In genomic region chr19:48714759-48715261, GRCh38 we compare ENCODE assay signal across 8 cellular contexts. TPM values are rescaled to one million over a fixed set of nuclear protein-coding genes. Genes with fewer than 3 reads are reported as not detected.
DNase-seq lines count a peak whose midpoint lies in the region; FAIRE-seq and TF ChIP-seq lines count a peak whose summit lies in the region.

No MANE protein-coding gene starts in this region.

- H4K91ac ChIP-seq in H1 (replicated peaks; ENCODE audit: insufficient read length, low read length) = peak overlapping the region; percentile 66

- peak overlapping the region; percentile 67 for H3K56ac ChIP-seq in H1 (replicated peaks; ENCODE audit: insufficient read length, low read depth, low read length)

- H2BK12ac ChIP-seq in H1 (ENCODE audit: low read depth, low read length) = peak overlapping the region; percentile 27; the same call in 1 of the 2 replicates

- H3K4me2 ChIP-seq in H1 (ENCODE audit: insufficient read depth in 1 of 2, low read depth in 2 of 2, low read length in 2 of 2) (peak overlapping the region; percentile 78 to 82), neural cell (ENCODE audit: low read length) (peak overlapping the region; percentile 51)

- H3K9ac ChIP-seq in H1 (replicated peaks in 1 of 4; ENCODE audit: extremely low read depth in 1 of 4, low read depth in 3 of 4, low read length in 3 of 4) (peak overlapping the region in 3 of 4 experiments; percentile 20 to 29 (median 29); a peak in 4 of 7 replicates), neural cell (ENCODE audit: low read length) (peak overlapping the region; percentile 65)

- 76% methylated on average over 12 of the region's 13 CpGs; no CpG with 5 or more reads in 1 of the 2 experiments for WGBS in H1 (ENCODE audit: extremely low coverage in 1 of 2, insufficient coverage in 1 of 2, insufficient read length in 1 of 2, insufficient replicate concordance in 2 of 2, low coverage in 1 of 2, low lambda C conversion rate in 2 of 2, missing lambda C conversion rate in 1 of 2), 2 experiments

- no peaks in the 10 kb centered on the region for H3K79me1 ChIP-seq in H1 (ENCODE audit: low read depth, low read length)

- H3K23me2 ChIP-seq in H1 (ENCODE audit: low read depth, low read length) = peaks cover 19% of the 10 kb centered on the region; the same call in 1 of the 2 replicates

- H2BK5ac ChIP-seq in H1 (ENCODE audit: low read depth, low read length) = peak overlapping the region; percentile 71; the same call in 1 of the 2 replicates

- peaks cover 0 to 31% (median 11%) of the 10 kb centered on the region in 4 experiments; a peak in 6 of 7 replicates for H3K4me1 ChIP-seq in H1 (replicated peaks in 1 of 4; ENCODE audit: control insufficient read depth in 3 of 4, insufficient read depth in 4 of 4, low read length in 3 of 4)

- peak overlapping the region; percentile 48 for H3K4me3 ChIP-seq in BJ (ENCODE audit: low read depth, low read length)
- H3K4me3 ChIP-seq in NB4 (ENCODE audit: low read depth, low read length) = peak overlapping the region; percentile 64
- H3K4me3 ChIP-seq in H1 (ENCODE audit: extremely low read depth in 1 of 4, insufficient read depth in 2 of 4, low read depth in 3 of 4, low read length in 4 of 4) = peak overlapping the region; percentile 37 to 76 (median 50)
- H3K4me3 ChIP-seq in neural cell (ENCODE audit: low read length) = peak overlapping the region; percentile 87

- H4K8ac ChIP-seq in H1 (ENCODE audit: extremely low read depth, insufficient read depth, low read length) = 0 out of 2 replicates have a peak overlapping the region, but pooled peaks have one; percentile 58

- no peak overlapping the region for H2AK5ac ChIP-seq in H1 (ENCODE audit: low read depth, low read length)

- TF ChIP-seq EP300 in H1 (IDR thresholded peaks at IDR 0.05; ENCODE audit: borderline replicate concordance in 1 of 2, low read depth in 2 of 2, low read length in 2 of 2) (no peak), neural cell (conservative IDR thresholded peaks at IDR 0.05; ENCODE audit: poor library complexity, severe bottlenecking) (no peak)

- CTCF ChIA-PET in BJ (lab: Yijun Ruan, JAX) = interaction anchor here (0.6 to 4.4 kb wide), 4 partner anchors 24 to 121 kb away, joined by 3 to 22 read pairs (median 5); partner anchors contain the start of genes CA11 and HSD17B14
- CTCF ChIA-PET in H1 (lab: Charles Lee; ENCODE audit: partially characterized antibody) = interaction anchor here (1.6 to 8.2 kb wide), 4 partner anchors 24 to 69 kb away, joined by 5 to 53 read pairs (median 18); partner anchors contain the start of gene CA11

- H3K27ac ChIP-seq in H1 (ENCODE audit: low read depth, low read length) (peak overlapping the region; percentile 70; the same call in 1 of the 2 replicates), neural cell (ENCODE audit: low read length) (peak overlapping the region; percentile 56)

- 0 out of 4 replicates have a peak, but pooled peaks cover 0 to 3% of the 10 kb centered on the region in 2 experiments for H3K9me3 ChIP-seq in H1 (ENCODE audit: insufficient read depth in 2 of 2, low read depth in 1 of 2, low read length in 1 of 2)
- H3K9me3 ChIP-seq in neural cell (ENCODE audit: low read length) = no peaks in the 10 kb centered on the region

- FAIRE-seq in H1 (lab: Jason Lieb, UNC) = no peak

- H3K79me2 ChIP-seq in H1 (ENCODE audit: control insufficient read depth in 1 of 2, insufficient read depth in 2 of 2, low read length in 2 of 2) (no peaks in the 10 kb centered on the region), neural cell (replicated peaks; ENCODE audit: insufficient read depth, low read length) (no peaks in the 10 kb centered on the region)

- H3K27me3 ChIP-seq in BJ (ENCODE audit: control insufficient read depth, insufficient read depth, low read length) = no peaks in the 10 kb centered on the region
- H3K27me3 ChIP-seq in H1 (replicated peaks in 1 of 4; ENCODE audit: control insufficient read depth in 3 of 4, extremely low read depth in 1 of 4, insufficient read depth in 3 of 4, low read length in 3 of 4) = no peaks in the 10 kb centered on the region
- no peaks in the 10 kb centered on the region for H3K27me3 ChIP-seq in neural cell (ENCODE audit: insufficient read depth, low read depth, low read length)

- 0 out of 2 replicates have a peak overlapping the region, but pooled peaks have one; percentile 30 for H2AFZ ChIP-seq in H1 (ENCODE audit: low read length)
- H2AFZ ChIP-seq in neural cell (ENCODE audit: low read depth, low read length) = peak overlapping the region; percentile 60

- H3K23ac ChIP-seq in H1 (ENCODE audit: insufficient read length) = no peak overlapping the region

- H3K36me3 ChIP-seq in BJ (ENCODE audit: control insufficient read depth, insufficient read depth, low read length) (no peaks in the 10 kb centered on the region), H1 (ENCODE audit: control insufficient read depth in 2 of 4, insufficient read depth in 4 of 4, low read length in 3 of 4) (no peaks in the 10 kb centered on the region), neural cell (ENCODE audit: insufficient read depth, low read length) (no peaks in the 10 kb centered on the region)

- H3K4ac ChIP-seq in H1 (replicated peaks; ENCODE audit: insufficient read length, low read depth, low read length) = no peak overlapping the region

- no peak overlapping the region for H4K5ac ChIP-seq in H1 (ENCODE audit: insufficient read length, low read depth, low read length)

- no peak for DNase-seq in BJ (ENCODE audit: low read depth)
- DNase-seq in NB4 (ENCODE audit: low read depth) = no peak
- no peak for DNase-seq in H1 (ENCODE audit: low read depth in 1 of 2, low spot score in 2 of 2)
- no peak for DNase-seq in OCI-M2 (lab: John Stamatoyannopoulos, UW; ENCODE audit: unreplicated experiment)
- DNase-seq in GM19240 (ENCODE audit: insufficient read length, low spot score) = no peak
- DNase-seq in NCI-H2227 treated with DMSO at 0.1 percent for 48 hours (lab: John Stamatoyannopoulos, UW) = no peak
- DNase-seq in occipital lobe (lab: John Stamatoyannopoulos, UW) = no peak

- H4K20me1 ChIP-seq in H1 (replicated peaks in 1 of 2; ENCODE audit: control insufficient read depth in 1 of 2, insufficient read depth in 2 of 2, low read length in 2 of 2) (no peaks in the 10 kb centered on the region), neural cell (ENCODE audit: insufficient read depth) (no peaks in the 10 kb centered on the region)

- no peaks in the 10 kb centered on the region for H3F3A ChIP-seq in neural cell (ENCODE audit: insufficient read depth, low read length, poor library complexity, severe bottlenecking)

- H2BK120ac ChIP-seq in H1 (replicated peaks; ENCODE audit: low read depth, low read length) = no peak overlapping the region

- peak overlapping the region; percentile 42 for H3K14ac ChIP-seq in H1 (ENCODE audit: insufficient read length)

- H3K9me2 ChIP-seq in neural cell (ENCODE audit: insufficient read depth, low read length) = no peaks in the 10 kb centered on the region

- TF ChIP-seq CTCF in BJ (IDR thresholded peaks at IDR 0.05; ENCODE audit: insufficient read depth, low read depth, low read length) (no peak), NB4 (IDR thresholded peaks at IDR 0.05; ENCODE audit: low read depth, low read length) (no peak), H1 (IDR thresholded peaks at IDR 0.05; ENCODE audit: control extremely low read depth in 1 of 3, insufficient read depth in 1 of 3, low read depth in 1 of 3, low read length in 3 of 3) (no peak), neural cell (IDR thresholded peaks at IDR 0.05; ENCODE audit: poor library complexity, severe bottlenecking) (no peak)

- no peak overlapping the region for H2BK15ac ChIP-seq in H1 (ENCODE audit: low read length)

- TF ChIP-seq RAD21 in H1 (IDR thresholded peaks at IDR 0.05 in 1 of 2, conservative IDR thresholded peaks at IDR 0.05 in 1 of 2; ENCODE audit: low read depth in 2 of 2, low read length in 2 of 2) (no peak), neural cell (conservative IDR thresholded peaks at IDR 0.05) (no peak)

- peak overlapping the region; percentile 25; the same call in 1 of the 2 replicates for H3K18ac ChIP-seq in H1 (ENCODE audit: extremely low read depth, low read length)

- POLR2A ChIA-PET in BJ (lab: Charles Lee) (interaction anchor here (0.6 kb wide), 1 partner anchor 264 kb away, joined by 23 read pairs; no protein-coding TSS in a partner anchor), H1 (lab: Charles Lee; ENCODE audit: partially characterized antibody) (interaction anchor here (0.8 to 7.7 kb wide), 14 partner anchors 12 to 158 kb away, joined by 3 to 59 read pairs (median 5); partner anchors contain the start of genes CA11, FGF21, FUT2 and IZUMO1)

- TF ChIP-seq POLR2A in NB4 (IDR thresholded peaks at IDR 0.05; ENCODE audit: extremely low read depth, insufficient read length) (no peak), H1 (IDR thresholded peaks at IDR 0.05; ENCODE audit: control extremely low read depth in 1 of 2, low read depth in 2 of 2, low read length in 2 of 2) (no peak)

- H2BK20ac ChIP-seq in H1 (ENCODE audit: low read length) = peak overlapping the region; percentile 61; the same call in 1 of the 2 replicates

RNA-seq across cellular contexts. Expression of gene MAMSTR, which starts 4.7 kb away (rescaled TPM):
- 0.86 and 1.5 TPM in 2 replicates for polyA plus RNA-seq in BJ (2011; rRNA removed)
- 1.1 and 1.6 TPM in 2 replicates for polyA minus RNA-seq in BJ (2011; rRNA and poly(A)+ RNA removed)
- 2.0 and 2.9 TPM in 2 replicates for total RNA-seq in H1 (2021; fragmentation: NEBNext Ultra II Directional; extraction: Animal tissue kit (Norgen Biotek cat#: 25700))
- polyA plus RNA-seq in H1 (2011; rRNA removed) = 2.3 and 2.5 TPM in 2 replicates
- 1.1 TPM for polyA plus RNA-seq in H1 (2011; cell fraction: cytosol; rRNA removed)
- 2.5 TPM for polyA plus RNA-seq in H1 (2011; cell fraction: nucleus; rRNA removed)
- 1.6 to 2.7 TPM (median 1.8 TPM) in 4 replicates for polyA plus RNA-seq in H1 (2012, experiment 1 of 2)
- polyA plus RNA-seq in H1 (2012, experiment 2 of 2) = 3.3 TPM
- 1.8 TPM for polyA plus RNA-seq in H1 (2013, experiment 1 of 2)
- 2.0 TPM for polyA plus RNA-seq in H1 (2013, experiment 2 of 2)
- 1.1 and 1.4 TPM in 2 replicates for polyA minus RNA-seq in H1 (2011; rRNA and poly(A)+ RNA removed)
- polyA minus RNA-seq in H1 (2011; cell fraction: cytosol; rRNA and poly(A)+ RNA removed) = 2.7 TPM
- polyA minus RNA-seq in H1 (2011; cell fraction: nucleus; rRNA and poly(A)+ RNA removed) = 2.6 TPM
- polyA plus RNA-seq in neural cell = 0.36 and 0.96 TPM in 2 replicates
- 0.69 and 0.73 TPM in 2 replicates for polyA minus RNA-seq in neural cell
- total RNA-seq in occipital lobe = 0.62 TPM

RNA-seq across cellular contexts. Expression of gene FUT2, which starts 19.0 kb away (rescaled TPM):
- polyA plus RNA-seq in BJ (2011; rRNA removed) (not detected in 2 replicates), H1 (2011; rRNA removed) (5.6 and 8.2 TPM in 2 replicates), neural cell (not detected in 2 replicates)
- not detected in 2 replicates for polyA minus RNA-seq in BJ (2011; rRNA and poly(A)+ RNA removed)
- 5.0 and 7.0 TPM in 2 replicates for total RNA-seq in H1 (2021; fragmentation: NEBNext Ultra II Directional; extraction: Animal tissue kit (Norgen Biotek cat#: 25700))
- 4.1 TPM for polyA plus RNA-seq in H1 (2011; cell fraction: cytosol; rRNA removed)
- polyA plus RNA-seq in H1 (2011; cell fraction: nucleus; rRNA removed) = 6.7 TPM
- 4.2 to 7.5 TPM (median 7.2 TPM) in 4 replicates for polyA plus RNA-seq in H1 (2012, experiment 1 of 2)
- 14.2 TPM for polyA plus RNA-seq in H1 (2012, experiment 2 of 2)
- 4.8 TPM for polyA plus RNA-seq in H1 (2013, experiment 1 of 2)
- polyA plus RNA-seq in H1 (2013, experiment 2 of 2) = 5.3 TPM
- 9.7 and 10.8 TPM in 2 replicates for polyA minus RNA-seq in H1 (2011; rRNA and poly(A)+ RNA removed)
- 3.7 TPM for polyA minus RNA-seq in H1 (2011; cell fraction: cytosol; rRNA and poly(A)+ RNA removed)
- polyA minus RNA-seq in H1 (2011; cell fraction: nucleus; rRNA and poly(A)+ RNA removed) = 10.6 TPM
- polyA minus RNA-seq in neural cell = not detected in 2 replicates
- total RNA-seq in occipital lobe = not detected

RNA-seq across cellular contexts. Expression of gene RASIP1, which starts 25.6 kb away (rescaled TPM):
- polyA plus RNA-seq in BJ (2011; rRNA removed) (0.76 and 1.1 TPM in 2 replicates), H1 (2011; rRNA removed) (11.4 and 16.4 TPM in 2 replicates), neural cell (0.26 TPM in 1 of 2 replicates, not detected in the other)
- 0.33 and 0.77 TPM in 2 replicates for polyA minus RNA-seq in BJ (2011; rRNA and poly(A)+ RNA removed)
- total RNA-seq in H1 (2021; fragmentation: NEBNext Ultra II Directional; extraction: Animal tissue kit (Norgen Biotek cat#: 25700)) = 8.7 and 9.3 TPM in 2 replicates
- polyA plus RNA-seq in H1 (2011; cell fraction: cytosol; rRNA removed) = 9.0 TPM
- 17.4 TPM for polyA plus RNA-seq in H1 (2011; cell fraction: nucleus; rRNA removed)
- polyA plus RNA-seq in H1 (2012, experiment 1 of 2) = 4.5 to 8.8 TPM (median 8.1 TPM) in 4 replicates
- polyA plus RNA-seq in H1 (2012, experiment 2 of 2) = 8.5 TPM
- 6.0 TPM for polyA plus RNA-seq in H1 (2013, experiment 1 of 2)
- 6.0 TPM for polyA plus RNA-seq in H1 (2013, experiment 2 of 2)
- polyA minus RNA-seq in H1 (2011; rRNA and poly(A)+ RNA removed) = 3.3 and 5.7 TPM in 2 replicates
- 5.8 TPM for polyA minus RNA-seq in H1 (2011; cell fraction: cytosol; rRNA and poly(A)+ RNA removed)
- polyA minus RNA-seq in H1 (2011; cell fraction: nucleus; rRNA and poly(A)+ RNA removed) = 7.2 TPM
- polyA minus RNA-seq in neural cell = 0.12 and 0.24 TPM in 2 replicates
- total RNA-seq in occipital lobe = 3.3 TPM

RNA-seq across cellular contexts. Expression of gene IZUMO1, which starts 31.9 kb away (rescaled TPM):
- polyA plus RNA-seq in BJ (2011; rRNA removed) (not detected in 2 replicates), H1 (2011; rRNA removed) (0.33 and 0.46 TPM in 2 replicates), neural cell (not detected in 2 replicates)
- not detected in 2 replicates for polyA minus RNA-seq in BJ (2011; rRNA and poly(A)+ RNA removed)
- total RNA-seq in H1 (2021; fragmentation: NEBNext Ultra II Directional; extraction: Animal tissue kit (Norgen Biotek cat#: 25700)) = 1.7 and 1.8 TPM in 2 replicates
- 1.2 TPM for polyA plus RNA-seq in H1 (2011; cell fraction: cytosol; rRNA removed)
- 4.8 TPM for polyA plus RNA-seq in H1 (2011; cell fraction: nucleus; rRNA removed)
- polyA plus RNA-seq in H1 (2012, experiment 1 of 2) = 0.73 to 1.3 TPM (median 1.0 TPM) in 4 replicates
- polyA plus RNA-seq in H1 (2012, experiment 2 of 2) = 0.26 TPM
- polyA plus RNA-seq in H1 (2013, experiment 1 of 2) = 0.73 TPM
- polyA plus RNA-seq in H1 (2013, experiment 2 of 2) = 0.35 TPM
- 0.56 and 1.0 TPM in 2 replicates for polyA minus RNA-seq in H1 (2011; rRNA and poly(A)+ RNA removed)
- polyA minus RNA-seq in H1 (2011; cell fraction: cytosol; rRNA and poly(A)+ RNA removed) = 0.51 TPM
- 4.8 TPM for polyA minus RNA-seq in H1 (2011; cell fraction: nucleus; rRNA and poly(A)+ RNA removed)
- polyA minus RNA-seq in neural cell = not detected in 2 replicates
- total RNA-seq in occipital lobe = 0.16 TPM

RNA-seq across cellular contexts. Expression of gene FUT1, which starts 37.6 kb away (rescaled TPM):
- polyA plus RNA-seq in BJ (2011; rRNA removed) = 0.32 and 0.37 TPM in 2 replicates
- polyA minus RNA-seq in BJ (2011; rRNA and poly(A)+ RNA removed) = 0.43 and 0.46 TPM in 2 replicates
- total RNA-seq in H1 (2021; fragmentation: NEBNext Ultra II Directional; extraction: Animal tissue kit (Norgen Biotek cat#: 25700)) = 12.2 and 12.9 TPM in 2 replicates
- polyA plus RNA-seq in H1 (2011; rRNA removed) = 7.4 and 12.4 TPM in 2 replicates
- polyA plus RNA-seq in H1 (2011; cell fraction: cytosol; rRNA removed) = 10.5 TPM
- 13.8 TPM for polyA plus RNA-seq in H1 (2011; cell fraction: nucleus; rRNA removed)
- 6.4 to 7.6 TPM (median 7.4 TPM) in 4 replicates for polyA plus RNA-seq in H1 (2012, experiment 1 of 2)
- polyA plus RNA-seq in H1 (2012, experiment 2 of 2) = 6.4 TPM
- 8.6 TPM for polyA plus RNA-seq in H1 (2013, experiment 1 of 2)
- polyA plus RNA-seq in H1 (2013, experiment 2 of 2) = 9.4 TPM
- polyA minus RNA-seq in H1 (2011; rRNA and poly(A)+ RNA removed) = 10.9 and 15.3 TPM in 2 replicates
- polyA minus RNA-seq in H1 (2011; cell fraction: cytosol; rRNA and poly(A)+ RNA removed) = 13.0 TPM
- polyA minus RNA-seq in H1 (2011; cell fraction: nucleus; rRNA and poly(A)+ RNA removed) = 12.6 TPM
- 0.15 and 0.26 TPM in 2 replicates for polyA plus RNA-seq in neural cell
- polyA minus RNA-seq in neural cell = 0.49 and 0.58 TPM in 2 replicates
- 0.47 TPM for total RNA-seq in occipital lobe
